ENCODE assay signal across 1 cellular context in genomic region chr7:143248781-143249354, GRCh38.
A peak's percentile ranks its signal among the peaks of the same experiment; 100 is the strongest.
TF ChIP-seq lines count a peak whose summit lies in the region.

No MANE protein-coding gene starts in this region.

TF ChIP-seq in HepG2, 621 proteins besides CTCF, POLR2A, EP300 and RAD21 (continued from another document and continues in another):
- TF ChIP-seq ATF6 (CRISPR knock-in tag; conservative IDR thresholded peaks at IDR 0.05): no peak
- no peak for TF ChIP-seq NFIC (IDR thresholded peaks at IDR 0.05; ENCODE audit: low read length)
- no peak for TF ChIP-seq SRSF9 (IDR thresholded peaks at IDR 0.05; ENCODE audit: borderline replicate concordance, insufficient read depth, low read depth, low read length, poor library complexity, severe bottlenecking)
- TF ChIP-seq CENPT (CRISPR knock-in tag; IDR thresholded peaks at IDR 0.05; ENCODE audit: low read depth): no peak
- TF ChIP-seq SSRP1 (CRISPR knock-in tag; IDR thresholded peaks at IDR 0.05): no peak
- no peak for TF ChIP-seq RELA (CRISPR knock-in tag; IDR thresholded peaks at IDR 0.05)
- TF ChIP-seq AFF4 (CRISPR knock-in tag; IDR thresholded peaks at IDR 0.05): no peak
- TF ChIP-seq ZNF841 (CRISPR knock-in tag; IDR thresholded peaks at IDR 0.05; ENCODE audit: borderline replicate concordance): no peak
- no peak for TF ChIP-seq RFXANK (CRISPR knock-in tag; IDR thresholded peaks at IDR 0.05)
- TF ChIP-seq TERF1 (CRISPR knock-in tag; IDR thresholded peaks at IDR 0.05): no peak
- no peak for TF ChIP-seq HNRNPH1 (optimal IDR thresholded peaks at IDR 0.05; ENCODE audit: low read depth, low read length)
- TF ChIP-seq ZNF572 (CRISPR knock-in tag; IDR thresholded peaks at IDR 0.05): no peak
- no peak for TF ChIP-seq NFE2 (CRISPR knock-in tag; IDR thresholded peaks at IDR 0.05)
- no peak for TF ChIP-seq ZNF407 (CRISPR knock-in tag; IDR thresholded peaks at IDR 0.05; ENCODE audit: not compliant biosample characterization)
- no peak for TF ChIP-seq FOSL1 (CRISPR knock-in tag; IDR thresholded peaks at IDR 0.05; ENCODE audit: borderline replicate concordance)
- no peak for TF ChIP-seq ZNF337 (CRISPR knock-in tag; IDR thresholded peaks at IDR 0.05; ENCODE audit: borderline replicate concordance, low read depth)
- no peak for TF ChIP-seq ZNF562 (CRISPR knock-in tag; IDR thresholded peaks at IDR 0.05; ENCODE audit: borderline replicate concordance)
- no peak for TF ChIP-seq STAT6 (CRISPR knock-in tag; IDR thresholded peaks at IDR 0.05; ENCODE audit: borderline replicate concordance)
- no peak for TF ChIP-seq MEIS1 (CRISPR knock-in tag; IDR thresholded peaks at IDR 0.05; ENCODE audit: borderline replicate concordance)
- TF ChIP-seq DR1 (CRISPR knock-in tag; IDR thresholded peaks at IDR 0.05): no peak
- TF ChIP-seq NR2C2 (CRISPR knock-in tag; IDR thresholded peaks at IDR 0.05; ENCODE audit: borderline replicate concordance): peak; percentile 40
- no peak for TF ChIP-seq ZNF414 (CRISPR knock-in tag; IDR thresholded peaks at IDR 0.05)
- no peak for TF ChIP-seq ZSCAN12 (CRISPR knock-in tag; IDR thresholded peaks at IDR 0.05)
- TF ChIP-seq CEBPZ (IDR thresholded peaks at IDR 0.05; ENCODE audit: low read length): no peak
- TF ChIP-seq U2AF1 (optimal IDR thresholded peaks at IDR 0.05; ENCODE audit: low read depth, low read length): no peak
- TF ChIP-seq FOXO1 (CRISPR knock-in tag; IDR thresholded peaks at IDR 0.05): 0 out of 2 replicates have a peak, but pooled peaks have one; percentile 7
- no peak for TF ChIP-seq ZNF543 (CRISPR knock-in tag; IDR thresholded peaks at IDR 0.05)
- no peak for TF ChIP-seq ZNF75D (CRISPR knock-in tag; IDR thresholded peaks at IDR 0.05; ENCODE audit: borderline replicate concordance)
- TF ChIP-seq ZFYVE20 (CRISPR knock-in tag; IDR thresholded peaks at IDR 0.05; ENCODE audit: borderline replicate concordance, low read depth): no peak
- peak; percentile 65; the same call in 1 of the 2 replicates for TF ChIP-seq ZMYM3 (CRISPR knock-in tag; IDR thresholded peaks at IDR 0.05)
- TF ChIP-seq CBX1 (IDR thresholded peaks at IDR 0.05; ENCODE audit: low read depth): no peak
- no peak for TF ChIP-seq KLF15 (CRISPR knock-in tag; IDR thresholded peaks at IDR 0.05; ENCODE audit: borderline replicate concordance)
- no peak for TF ChIP-seq SP2 (CRISPR knock-in tag; IDR thresholded peaks at IDR 0.05)
- TF ChIP-seq SMAD3 (CRISPR knock-in tag; IDR thresholded peaks at IDR 0.05): peak; percentile 55; the same call in 1 of the 2 replicates
- 0 out of 2 replicates have a peak, but pooled peaks have one; percentile 61 for TF ChIP-seq ZNF878 (CRISPR knock-in tag; IDR thresholded peaks at IDR 0.05)
